In genomic region chr13:18962168-18962734, GRCh38 we compare ENCODE assay signal across 24 cellular contexts.
DNase-seq lines count a peak whose midpoint lies in the region; ATAC-seq, FAIRE-seq and TF ChIP-seq lines count a peak whose summit lies in the region.
"Had no signal": no experiment of that assay in that cellular context is flagged by ENCODE, and none has a peak within 500 bp of the region (broad histone marks: within the 10 kb centered on the region; RNA-seq: fewer than 3 reads in every experiment).

No MANE protein-coding gene starts in this region.

- H2AFZ ChIP-seq in neuronal stem cell (ENCODE audit: low read length) = no peak overlapping the region

- WGBS in neuronal stem cell (ENCODE audit: extremely low coverage in 2 of 2, insufficient read length in 2 of 2, insufficient replicate concordance in 1 of 2), 2 donors = no CpG with 5 or more reads among the region's 16 CpGs

- H3K23ac ChIP-seq in neuronal stem cell (ENCODE audit: low read depth, low read length, poor library complexity) = no peak overlapping the region

- H4K91ac ChIP-seq in neuronal stem cell (ENCODE audit: low read depth, low read length, poor library complexity) = no peak overlapping the region

- H3K79me1 ChIP-seq in neuronal stem cell (ENCODE audit: low read depth, low read length) = no peaks in the 10 kb centered on the region

- no peak overlapping the region for H2BK12ac ChIP-seq in neuronal stem cell (ENCODE audit: low read length)

- no peaks in the 10 kb centered on the region for H3K27me3 ChIP-seq in neuronal stem cell (ENCODE audit: control insufficient read depth in 3 of 3, insufficient read depth in 3 of 3, low read depth in 1 of 3, low read length in 3 of 3)
- H3K27me3 ChIP-seq: BE2C, BLaER1 had no signal

- H3K18ac ChIP-seq in neuronal stem cell (ENCODE audit: low read length) = no peak overlapping the region

- H2AK5ac ChIP-seq in neuronal stem cell (ENCODE audit: low read depth, low read length) = no peak overlapping the region

- H3K9ac ChIP-seq in kidney (ENCODE audit: low read length in 2 of 2) (no peak overlapping the region), neuronal stem cell (ENCODE audit: low read depth, low read length, poor library complexity) (no peak overlapping the region)
- H3K9ac ChIP-seq: BLaER1 had no signal

- no peak overlapping the region for H2BK5ac ChIP-seq in neuronal stem cell (ENCODE audit: low read length)

- no peak for ATAC-seq in HG02759 (IDR thresholded peaks at IDR 0.05; ENCODE audit: unreplicated experiment)
- ATAC-seq: GM12878 had no signal

- H3K36me3 ChIP-seq in kidney (ENCODE audit: control insufficient read depth in 1 of 2, insufficient read depth in 2 of 2, low read length in 2 of 2) (no peaks in the 10 kb centered on the region), neuronal stem cell (replicated peaks in 1 of 2; ENCODE audit: control insufficient read depth in 2 of 2, insufficient read depth in 2 of 2, low read length in 2 of 2) (no peaks in the 10 kb centered on the region)
- H3K36me3 ChIP-seq: BE2C, BLaER1 had no signal

- no peak for FAIRE-seq in kidney (lab: Jason Lieb, UNC)
- FAIRE-seq: A204.1, GM12878, GM12892, GM19239 had no signal

- no peak overlapping the region for H3K4me2 ChIP-seq in neuronal stem cell (ENCODE audit: insufficient read depth, low read length, poor library complexity, severe bottlenecking)
- H3K4me2 ChIP-seq: BLaER1 had no signal

- no peak overlapping the region for H3K14ac ChIP-seq in neuronal stem cell (ENCODE audit: low read length)

- H2BK120ac ChIP-seq in neuronal stem cell (ENCODE audit: low read depth, low read length) = no peak overlapping the region

- DNase-seq in kidney = peak; percentile 55
- DNase-seq in neuronal stem cell (ENCODE audit: low spot score) = no peak
- peak; percentile 75 for DNase-seq in posterior vena cava (ENCODE audit: low spot score)
- DNase-seq in DMS114 treated with DMSO at 0.1 percent for 48 hours (lab: John Stamatoyannopoulos, UW; ENCODE audit: unreplicated experiment) = no peak
- DNase-seq in DMS53 treated with DMSO at 0.1 percent for 48 hours (lab: John Stamatoyannopoulos, UW; ENCODE audit: unreplicated experiment) = no peak
- DNase-seq: 8988T; ACHN; BE2C; C1 segment of cervical spinal cord; CD4-positive, alpha-beta memory T cell; CD4-positive, CD25-positive, alpha-beta regulatory T cell; CD8-positive, alpha-beta memory T cell; COR-L47; DMS 273 treated with DMSO at 0.1 percent for 48 hours; DMS79; DND-41; EL; GDM1 had no signal

- H3K4me3 ChIP-seq in kidney (ENCODE audit: low read length in 2 of 2) = no peak overlapping the region
- H3K4me3 ChIP-seq in neuronal stem cell (ENCODE audit: low read length in 2 of 2) = no peak overlapping the region
- H3K4me3 ChIP-seq: BLaER1, GM12878 had no signal

- TF ChIP-seq CTCF in kidney (IDR thresholded peaks at IDR 0.05; ENCODE audit: borderline replicate concordance, extremely low read depth, insufficient read depth) = no peak

- no peaks in the 10 kb centered on the region for H3K4me1 ChIP-seq in kidney (ENCODE audit: control insufficient read depth in 1 of 2, insufficient read depth in 1 of 2, low read depth in 1 of 2, low read length in 2 of 2)
- no peaks in the 10 kb centered on the region for H3K4me1 ChIP-seq in neuronal stem cell (ENCODE audit: control insufficient read depth in 2 of 2, insufficient read depth in 1 of 2, low read depth in 1 of 2, low read length in 2 of 2)
- H3K4me1 ChIP-seq: BE2C, BLaER1 had no signal

- no peak overlapping the region for H3K27ac ChIP-seq in kidney (ENCODE audit: low read depth in 2 of 2, low read length in 2 of 2)
- H3K27ac ChIP-seq in neuronal stem cell (replicated peaks; ENCODE audit: low read length) = no peak overlapping the region
- H3K27ac ChIP-seq: BLaER1 had no signal

- H3K9me3 ChIP-seq in kidney (ENCODE audit: control insufficient read depth in 1 of 2, low read length in 2 of 2) = peaks cover 0 to 8% of the 10 kb centered on the region in 2 donors
- peaks cover 0 to 65% of the 10 kb centered on the region in 2 donors for H3K9me3 ChIP-seq in neuronal stem cell (replicated peaks in 1 of 2; ENCODE audit: control insufficient read depth in 2 of 2, insufficient read depth in 1 of 2, low read depth in 1 of 2, low read length in 2 of 2)

- no peak overlapping the region for H2BK15ac ChIP-seq in neuronal stem cell (ENCODE audit: low read length)

- H4K8ac ChIP-seq in neuronal stem cell (ENCODE audit: low read depth, low read length) = peak overlapping the region; percentile 17

- intact Hi-C loops in kidney (cut with DNase I) = no loop called here
- intact Hi-C loops in posterior vena cava (cut with DNase I) = no loop called here

- H3K4ac ChIP-seq in neuronal stem cell (ENCODE audit: low read length) = no peak overlapping the region

Comparison
In these comparisons a context has a peak if more than half of its experiments do, and no peak if none do; other contexts are left out.
1. DNase-seq: peak in kidney (single experiment) and posterior vena cava (single experiment); none in neuronal stem cell (single experiment), DMS114 treated with DMSO at 0.1 percent for 48 hours (single experiment) and DMS53 treated with DMSO at 0.1 percent for 48 hours (single experiment).